Comparison of ENCODE assay signal across 8 cellular contexts in the genomic region with DNA sequence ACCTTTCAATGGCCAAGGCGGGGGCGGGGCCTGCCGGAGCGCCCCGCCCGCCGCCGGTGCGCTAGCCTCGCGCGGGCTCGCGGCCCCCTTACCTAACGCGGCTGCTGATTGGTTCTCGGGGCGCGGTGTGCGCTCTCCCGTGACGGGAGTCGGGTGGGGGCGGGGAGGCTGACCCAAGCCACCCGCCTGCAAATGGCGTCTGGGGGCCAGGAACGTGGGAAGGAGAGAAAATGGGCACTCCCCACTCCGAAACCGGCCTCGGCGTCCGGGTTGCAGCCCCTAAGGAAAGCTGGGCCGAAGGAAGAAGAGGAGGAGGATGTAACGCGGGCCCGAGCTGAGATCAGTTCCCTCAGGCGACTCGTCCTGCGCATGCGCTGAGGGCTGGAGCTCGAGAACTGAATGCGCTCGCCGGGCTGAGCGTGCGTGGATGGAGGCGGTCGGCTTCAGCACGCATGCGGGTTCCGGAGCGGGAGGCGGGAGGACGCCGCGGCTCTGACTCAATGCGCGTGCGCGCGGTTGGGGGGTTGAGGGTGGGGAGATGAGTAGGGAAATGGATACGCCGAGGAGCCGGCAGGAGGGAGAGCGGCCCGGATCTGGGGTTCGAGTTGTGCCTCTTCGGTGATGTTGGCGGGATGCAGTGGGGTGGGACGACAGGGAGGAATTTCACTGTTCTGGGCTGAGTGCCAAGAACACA. TPM values are rescaled to one million over a fixed set of nuclear protein-coding genes. Genes with fewer than 3 reads are reported as not detected.
DNase-seq lines count a peak whose midpoint lies in the region; ATAC-seq, FAIRE-seq and TF ChIP-seq lines count a peak whose summit lies in the region.

A gene with protein sequence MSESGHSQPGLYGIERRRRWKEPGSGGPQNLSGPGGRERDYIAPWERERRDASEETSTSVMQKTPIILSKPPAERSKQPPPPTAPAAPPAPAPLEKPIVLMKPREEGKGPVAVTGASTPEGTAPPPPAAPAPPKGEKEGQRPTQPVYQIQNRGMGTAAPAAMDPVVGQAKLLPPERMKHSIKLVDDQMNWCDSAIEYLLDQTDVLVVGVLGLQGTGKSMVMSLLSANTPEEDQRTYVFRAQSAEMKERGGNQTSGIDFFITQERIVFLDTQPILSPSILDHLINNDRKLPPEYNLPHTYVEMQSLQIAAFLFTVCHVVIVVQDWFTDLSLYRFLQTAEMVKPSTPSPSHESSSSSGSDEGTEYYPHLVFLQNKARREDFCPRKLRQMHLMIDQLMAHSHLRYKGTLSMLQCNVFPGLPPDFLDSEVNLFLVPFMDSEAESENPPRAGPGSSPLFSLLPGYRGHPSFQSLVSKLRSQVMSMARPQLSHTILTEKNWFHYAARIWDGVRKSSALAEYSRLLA (minus strand): TSS at position 401 of the 694 bp plus-strand sequence. CDS start 4,221 bp downstream, outside the sequence.

- TF ChIP-seq POLR2A in thyroid gland (IDR thresholded peaks at IDR 0.05) = peak in 1 of 2 donors; percentile 81

- peak; percentile 58 for ATAC-seq in HG02763 (IDR thresholded peaks at IDR 0.05; ENCODE audit: unreplicated experiment)
- ATAC-seq in Right ventricle myocardium superior (ENCODE audit: poor library complexity) = peak; percentile 97
- ATAC-seq in pancreas = peak; percentile 92 to 97 (median 94)

- peaks cover 0 to 23% (median 7%) of the 10 kb centered on the region in 3 donors for H3K4me1 ChIP-seq in pancreas
- H3K4me1 ChIP-seq in thyroid gland = peaks cover 11 to 13% of the 10 kb centered on the region in 2 donors

- H3K27me3 ChIP-seq in pancreas (no peaks in the 10 kb centered on the region), thyroid gland (no peaks in the 10 kb centered on the region)

- peaks cover 0 to 9% (median 0%) of the 10 kb centered on the region in 3 donors for H3K36me3 ChIP-seq in pancreas
- peaks cover 2 to 11% of the 10 kb centered on the region in 2 donors for H3K36me3 ChIP-seq in thyroid gland

- TF ChIP-seq CTCF in GM12865 (IDR thresholded peaks at IDR 0.05; ENCODE audit: insufficient read depth, low read depth, low read length, missing control alignments) (no peak), pancreas (IDR thresholded peaks at IDR 0.05) (no peak), thyroid gland (IDR thresholded peaks at IDR 0.05) (no peak)

- WGBS in pancreas, 2 donors = 0 to 1% methylated on average over 70 of the region's 70 CpGs
- 1% methylated on average over 46 to 49 of the region's 70 CpGs for WGBS in thyroid gland, 2 donors

- intact Hi-C loops in Right ventricle myocardium superior (cut with DNase I) (no loop called here), pancreas (cut with DNase I) (no loop called here), thyroid gland (cut with DNase I) (no loop called here)

- FAIRE-seq in pancreas (lab: Jason Lieb, UNC) = no peak

- DNase-seq in GM12865 (ENCODE audit: low read depth) (peak; percentile 98), NCI-H1417 treated with DMSO at 0.1 percent for 48 hours (lab: John Stamatoyannopoulos, UW) (peak; percentile 82), SW 1271 (lab: John Stamatoyannopoulos, UW) (peak; percentile 67 to 86), Right ventricle myocardium superior (peak; percentile 99), pancreas (peak; percentile 96 to 100 (median 98)), thyroid gland (peak; percentile 97 to 98)
- DNase-seq in activated naive CD8-positive, alpha-beta T cell treated with anti-CD3 and anti-CD28 coated beads, Interleukin-2, amount 50 U/mL, for 16 hours (ENCODE audit: low read depth, low spot score) = peak; percentile 94

- H3K9me3 ChIP-seq in pancreas = no peaks in the 10 kb centered on the region
- no peaks in the 10 kb centered on the region for H3K9me3 ChIP-seq in thyroid gland

- H3K4me3 ChIP-seq in GM12865 (ENCODE audit: low read depth, low read length) (peak within 1 kb of the TSS; percentile 70), pancreas (peak within 1 kb of the TSS; percentile 55 to 84 (median 70)), thyroid gland (replicated peaks in 1 of 3) (peak within 1 kb of the TSS; percentile 16 to 60 (median 41))

- H3K27ac ChIP-seq in pancreas = peak within 1 kb of the TSS; percentile 96 to 99 (median 98)
- peak within 1 kb of the TSS; percentile 86 to 99 (median 95) for H3K27ac ChIP-seq in thyroid gland

RNA-seq across cellular contexts. Expression of the gene that starts here (rescaled TPM):
- 15.7 TPM for total RNA-seq in Right ventricle myocardium superior
- total RNA-seq in pancreas = 10 to 100 TPM in 3 of 6 donors, 1 to 10 TPM in 3; 6.6 to 20.1 (median 10.5) TPM
- polyA plus RNA-seq in pancreas = 10 to 100 TPM; 22.3 to 23.0 TPM
- total RNA-seq in thyroid gland = 10 to 100 TPM; 15.5 to 34.4 (median 18.8) TPM

Comparison
In these comparisons a context has a peak if more than half of its experiments do, and no peak if none do; other contexts are left out.
1. Peak in every context shown above with its lines: DNase-seq, ATAC-seq, H3K4me3 ChIP-seq and H3K27ac ChIP-seq.